In the genomic region with DNA sequence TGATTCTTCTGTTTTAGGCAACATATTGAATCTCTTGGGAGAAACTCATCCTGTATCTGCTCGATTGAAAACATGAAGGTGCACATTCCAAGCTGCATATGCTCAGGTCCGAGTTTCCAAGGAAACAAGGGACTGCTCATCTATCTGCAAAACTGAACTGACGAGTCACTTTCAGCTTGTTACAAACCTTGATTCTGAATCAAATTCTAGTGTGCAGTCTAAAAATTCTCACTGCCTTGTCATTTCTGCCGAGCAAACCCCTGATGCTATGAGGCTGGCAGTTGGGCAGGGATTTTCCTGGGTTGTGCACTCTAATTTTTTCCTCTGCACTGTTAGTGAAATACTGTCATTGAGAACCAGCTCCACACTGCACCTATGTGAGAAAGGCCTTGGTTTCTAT, we compare ENCODE assay signal across 22 cellular contexts.
DNase-seq lines count a peak whose midpoint lies in the region; ATAC-seq, FAIRE-seq and TF ChIP-seq lines count a peak whose summit lies in the region.
"Had no signal": no experiment of that assay in that cellular context is flagged by ENCODE, and none has a peak within 500 bp of the region (broad histone marks: within the 10 kb centered on the region; RNA-seq: fewer than 3 reads in every experiment).

No MANE protein-coding gene starts in this region.

- no peaks in the 10 kb centered on the region for H3K9me3 ChIP-seq in GM23248 (ENCODE audit: low read depth)
- H3K9me3 ChIP-seq in endodermal cell (ENCODE audit: control insufficient read depth, low read length): no peaks in the 10 kb centered on the region
- H3K9me3 ChIP-seq: mucosa of descending colon, prostate gland, thoracic aorta had no signal

- no peak overlapping the region for H2AFZ ChIP-seq in GM23248

- H3K27ac ChIP-seq in GM23248 (no peak overlapping the region), endodermal cell (ENCODE audit: low read depth, low read length) (no peak overlapping the region)
- H3K27ac ChIP-seq: prostate gland, thoracic aorta had no signal

- WGBS in GM23248 (ENCODE audit: low coverage in 1 of 2, low lambda C conversion rate in 2 of 2, missing lambda C conversion rate in 2 of 2), 2 experiments: 78 to 91% methylated on average over 4 of the region's 4 CpGs
- 82 to 85% methylated on average over 4 of the region's 4 CpGs for WGBS in endodermal cell (ENCODE audit: insufficient coverage in 1 of 2, insufficient read length in 1 of 2), 2 experiments

- H3K4me1 ChIP-seq in GM23248 (ENCODE audit: insufficient read depth) (peaks cover 8% of the 10 kb centered on the region), endodermal cell (ENCODE audit: control insufficient read depth, insufficient read depth, low read length) (no peaks in the 10 kb centered on the region)
- H3K4me1 ChIP-seq: prostate gland had no signal

- no peaks in the 10 kb centered on the region for H3K9me2 ChIP-seq in GM23248 (ENCODE audit: insufficient read depth)

- no peaks in the 10 kb centered on the region for H3K79me2 ChIP-seq in GM23248 (ENCODE audit: insufficient read depth)

- FAIRE-seq in urothelium cell line (lab: Jason Lieb, UNC): peak; percentile 23

- no peak overlapping the region for H3K4me2 ChIP-seq in GM23248 (ENCODE audit: unreplicated experiment)

- H3K4me1 Mint-ChIP-seq in endodermal cell: no peaks in the 10 kb centered on the region
- H3K4me1 Mint-ChIP-seq: neural crest cell had no signal

- H3F3A ChIP-seq in GM23248 (ENCODE audit: insufficient read depth): peaks cover 12% of the 10 kb centered on the region; the same call in 1 of the 2 replicates

- no peaks in the 10 kb centered on the region for H3K27me3 ChIP-seq in GM23248 (replicated peaks; ENCODE audit: insufficient read depth)
- no peaks in the 10 kb centered on the region for H3K27me3 ChIP-seq in endodermal cell (ENCODE audit: control insufficient read depth, insufficient read depth, low read length, poor library complexity, severe bottlenecking)

- no peaks in the 10 kb centered on the region for H4K20me1 ChIP-seq in GM23248 (ENCODE audit: insufficient read depth)

- ATAC-seq in HG03439 (IDR thresholded peaks at IDR 0.05; ENCODE audit: unreplicated experiment): no peak
- ATAC-seq: left ventricle myocardium superior, mucosa of descending colon had no signal

- peaks cover 3% of the 10 kb centered on the region for H3K36me3 Mint-ChIP-seq in endodermal cell (ENCODE audit: low read depth)
- H3K36me3 Mint-ChIP-seq: activated CD4-positive, alpha-beta memory T cell treated with anti-CD3 and anti-CD28 coated beads for 36 hours had no signal

- H3K4me3 ChIP-seq in GM23248: no peak overlapping the region
- no peak overlapping the region for H3K4me3 ChIP-seq in endodermal cell (ENCODE audit: low read length)
- H3K4me3 ChIP-seq: mucosa of descending colon, prostate gland, thoracic aorta had no signal

- in situ Hi-C loops in GM23248 (cut with MboI): no loop called here

- TF ChIP-seq CTCF in endodermal cell (conservative IDR thresholded peaks at IDR 0.05): no peak

- no peak overlapping the region for H3K9ac ChIP-seq in GM23248
- H3K9ac ChIP-seq in endodermal cell (ENCODE audit: extremely low read depth, low read length, poor library complexity, severe bottlenecking): no peak overlapping the region

- no peaks in the 10 kb centered on the region for H3K9me3 Mint-ChIP-seq in endodermal cell
- H3K9me3 Mint-ChIP-seq: activated CD4-positive, alpha-beta memory T cell treated with anti-CD3 and anti-CD28 coated beads for 36 hours; neural crest cell had no signal

- H3K27me3 Mint-ChIP-seq in endodermal cell (ENCODE audit: insufficient read depth): no peaks in the 10 kb centered on the region

- H3K4me3 Mint-ChIP-seq in endodermal cell: no peak overlapping the region
- H3K4me3 Mint-ChIP-seq: activated CD4-positive, alpha-beta memory T cell treated with anti-CD3 and anti-CD28 coated beads for 36 hours; neural crest cell had no signal

- H3K36me3 ChIP-seq in GM23248 (ENCODE audit: low read depth): no peaks in the 10 kb centered on the region
- no peaks in the 10 kb centered on the region for H3K36me3 ChIP-seq in endodermal cell (ENCODE audit: control insufficient read depth, insufficient read depth, low read length)
- H3K36me3 ChIP-seq: prostate gland, thoracic aorta had no signal

- peak; percentile 19 for DNase-seq in GM23248
- peak; percentile 19 for DNase-seq in amniotic epithelial cell (ENCODE audit: low read depth)
- peak; percentile 61 for DNase-seq in kidney tubule cell (ENCODE audit: low spot score)
- DNase-seq in urothelium cell line (ENCODE audit: low spot score): no peak
- DNase-seq in activated CD8-positive, alpha-beta memory T cell treated with anti-CD3 and anti-CD28 coated beads for 24 hours: no peak
- DNase-seq in endodermal cell: no peak
- DNase-seq: activated CD4-positive, alpha-beta memory T cell treated with anti-CD3 and anti-CD28 coated beads for 36 hours; activated CD4-positive, CD25-positive, alpha-beta regulatory T cell; activated gamma-delta T cell; activated T-cell treated with anti-CD3 and anti-CD28 coated beads for 4 hours; dermis blood vessel endothelial cell; KBM-7; left ventricle myocardium superior; mucosa of descending colon; NCI-H1436 treated with DMSO at 0.1 percent for 48 hours; NCI-H526; stimulated activated CD4-positive, alpha-beta T cell treated with anti-CD3 and anti-CD28 coated beads, Interleukin-1b, Interleukin-23, amount 100 ng/mL, for 48 hours; T-helper 9 cell had no signal

- no peak overlapping the region for H3K27ac Mint-ChIP-seq in endodermal cell
- H3K27ac Mint-ChIP-seq: activated CD4-positive, alpha-beta memory T cell treated with anti-CD3 and anti-CD28 coated beads for 36 hours had no signal

Comparison
In these comparisons a context has a peak if more than half of its experiments do, and no peak if none do; other contexts are left out.
1. DNase-seq: peak in GM23248 (single experiment), amniotic epithelial cell (single experiment) and kidney tubule cell (single experiment); none in urothelium cell line (single experiment), activated CD8-positive, alpha-beta memory T cell treated with anti-CD3 and anti-CD28 coated beads for 24 hours (single experiment) and endodermal cell (single experiment).